ENCODE assay signal across 9 cellular contexts in the genomic region with DNA sequence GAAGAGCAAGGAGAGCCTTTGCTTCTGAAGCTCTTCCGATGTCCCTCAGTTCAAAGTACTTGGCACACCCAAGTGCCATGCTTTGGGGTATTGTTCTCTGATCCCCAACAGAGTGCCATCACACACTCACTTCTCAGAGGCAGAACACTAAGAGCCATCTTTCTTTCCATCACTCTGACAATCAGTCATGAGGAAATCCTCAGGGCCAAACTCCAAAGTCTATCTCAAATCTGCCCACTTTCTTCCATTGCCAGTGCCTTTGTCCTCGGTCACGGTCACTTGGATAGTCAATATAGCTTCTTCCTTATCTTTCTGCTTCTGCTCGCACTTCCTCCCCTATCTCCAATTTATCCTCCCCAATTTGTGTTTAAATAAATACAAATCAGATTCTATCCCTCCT.
"Had no signal": no experiment of that assay in that cellular context is flagged by ENCODE, and none has a peak within 500 bp of the region (broad histone marks: within the 10 kb centered on the region; RNA-seq: fewer than 3 reads in every experiment).

No MANE protein-coding gene starts in this region.

- FAIRE-seq: HepG2 had no signal

- H3K27ac Mint-ChIP-seq: HFFc6, IgD-negative memory B cell had no signal

- DNase-seq: GM23248, H7, HFFc6, KBM-7 had no signal

- H3K4me3 ChIP-seq: GM23248, HAP-1 had no signal

- ATAC-seq: HCT116, HepG2 had no signal

- H3K27ac ChIP-seq: GM23248, HL-60 had no signal

- H3K9ac ChIP-seq: GM23248 had no signal

- H2AFZ ChIP-seq: GM23248 had no signal

- H3K36me3 ChIP-seq: HAP-1 had no signal

- H3K4me3 Mint-ChIP-seq: HFFc6, IgD-negative memory B cell had no signal
